Comparison of ENCODE assay signal across 10 cellular contexts in genomic region chr3:159762238-159762637, GRCh38.
A peak's percentile ranks its signal among the peaks of the same experiment; 100 is the strongest.
DNase-seq lines count a peak whose midpoint lies in the region; ATAC-seq and TF ChIP-seq lines count a peak whose summit lies in the region.
"Had no signal": no experiment of that assay in that cellular context is flagged by ENCODE, and none has a peak within 500 bp of the region (broad histone marks: within the 10 kb centered on the region; RNA-seq: fewer than 3 reads in every experiment).

No MANE protein-coding gene starts in this region.

- TF ChIP-seq POLR2A in Peyer's patch (IDR thresholded peaks at IDR 0.05) (no peak), gastrocnemius medialis (IDR thresholded peaks at IDR 0.05) (no peak)

- H3K4me3 ChIP-seq in GM23338 (peak overlapping the region; percentile 95), Peyer's patch (peak overlapping the region in 1 of 4 donors; percentile 73), gastrocnemius medialis (no peak overlapping the region)

- peaks cover 12% of the 10 kb centered on the region for H3K27me3 Mint-ChIP-seq in GM23338 (ENCODE audit: insufficient read depth, low read depth, poor library complexity)

- no peak overlapping the region for H2AFZ ChIP-seq in GM23338

- H3K9me3 ChIP-seq in Peyer's patch (no peaks in the 10 kb centered on the region), gastrocnemius medialis (no peaks in the 10 kb centered on the region)

- in situ Hi-C loops in gastrocnemius medialis (cut with MboI; ENCODE audit: low sequenced_read_pairs in 4 of 4), result no loop called here

- H3K36me3 Mint-ChIP-seq in GM23338 (ENCODE audit: low read depth), result 0 out of 3 replicates have a peak, but pooled peaks cover 2% of the 10 kb centered on the region
- H3K36me3 Mint-ChIP-seq: IgD-negative memory B cell had no signal

- peak; percentile 54 for DNase-seq in GM23338 (ENCODE audit: low spot score)
- no peak for DNase-seq in Peyer's patch
- peak; percentile 40 to 66 for DNase-seq in foreskin keratinocyte
- no peak for DNase-seq in gastrocnemius medialis
- no peak for DNase-seq in NCI-H748 (lab: John Stamatoyannopoulos, UW; ENCODE audit: unreplicated experiment)
- no peak for DNase-seq in MV-4-11 (lab: John Stamatoyannopoulos, UW)
- no peak for DNase-seq in stimulated activated CD4-positive, alpha-beta T cell treated with anti-CD3 and anti-CD28 coated beads, Interleukin-4, amount 100 ng/mL, for 1 hour
- DNase-seq: effector CD4-positive, alpha-beta T cell had no signal

- 0 out of 2 replicates have a peak, but pooled peaks cover 3% of the 10 kb centered on the region for H3F3A ChIP-seq in GM23338 (replicated peaks; ENCODE audit: low read depth)

- H3K4me1 ChIP-seq in GM23338 (ENCODE audit: insufficient read depth) (peaks cover 34% of the 10 kb centered on the region), Peyer's patch (peaks cover 0 to 33% (median 2%) of the 10 kb centered on the region in 4 donors), foreskin keratinocyte (peaks cover 31% of the 10 kb centered on the region), gastrocnemius medialis (peaks cover 16 to 27% of the 10 kb centered on the region in 2 donors)

- peaks cover 39% of the 10 kb centered on the region for H3K4me1 Mint-ChIP-seq in GM23338

- no peaks in the 10 kb centered on the region; the same call in 1 of the 3 replicates for H3K9me3 Mint-ChIP-seq in GM23338

- H3K4me2 ChIP-seq in GM23338, result peak overlapping the region; percentile 97

- ATAC-seq in GM23338 (0 out of 3 replicates have a peak, but pooled peaks have one; percentile 1), foreskin keratinocyte (no peak), gastrocnemius medialis (no peak), HG03135 (IDR thresholded peaks at IDR 0.05; ENCODE audit: unreplicated experiment) (no peak)

- TF ChIP-seq CTCF in GM23338 (conservative IDR thresholded peaks at IDR 0.05; ENCODE audit: low read depth in 2 of 2) (peak in 1 of 2 experiments; percentile 28; a peak in 1 of 4 replicates), Peyer's patch (IDR thresholded peaks at IDR 0.05) (no peak), foreskin keratinocyte (conservative IDR thresholded peaks at IDR 0.05) (peak; percentile 28), gastrocnemius medialis (IDR thresholded peaks at IDR 0.05 in 4 of 5, conservative IDR thresholded peaks at IDR 0.05 in 1 of 5) (no peak)

- H3K36me3 ChIP-seq in GM23338 (ENCODE audit: insufficient read depth), result no peaks in the 10 kb centered on the region
- no peaks in the 10 kb centered on the region for H3K36me3 ChIP-seq in Peyer's patch
- H3K36me3 ChIP-seq in gastrocnemius medialis, result no peaks in the 10 kb centered on the region

- H4K20me1 ChIP-seq in GM23338 (replicated peaks; ENCODE audit: insufficient read depth), result peaks cover 8% of the 10 kb centered on the region

- H3K4me3 Mint-ChIP-seq in GM23338, result peak overlapping the region; percentile 93

- H3K27ac Mint-ChIP-seq in GM23338, result no peak overlapping the region
- H3K27ac Mint-ChIP-seq: IgD-negative memory B cell had no signal

- 0 out of 2 replicates have a peak, but pooled peaks cover 3% of the 10 kb centered on the region for H3K9me2 ChIP-seq in GM23338 (ENCODE audit: insufficient read depth)

- intact Hi-C loops in gastrocnemius medialis (cut with DNase I; ENCODE audit: low total_unique reads), result loop anchor here (1.0 kb wide), 1 partner anchor 43 kb away; no protein-coding TSS in a partner anchor

- H3K27me3 ChIP-seq in GM23338 (ENCODE audit: insufficient read depth) (peaks cover 10% of the 10 kb centered on the region; the same call in 1 of the 2 replicates), Peyer's patch (no peaks in the 10 kb centered on the region), foreskin keratinocyte (no peaks in the 10 kb centered on the region), gastrocnemius medialis (peaks cover 0 to 5% (median 0%) of the 10 kb centered on the region in 3 donors)

- no peak overlapping the region for H3K27ac ChIP-seq in GM23338 (ENCODE audit: low read depth)
- peak overlapping the region in 3 of 4 donors; percentile 17 to 95 (median 74) for H3K27ac ChIP-seq in Peyer's patch
- peak overlapping the region; percentile 56 for H3K27ac ChIP-seq in foreskin keratinocyte
- peak overlapping the region; percentile 80 to 87 (median 82) for H3K27ac ChIP-seq in gastrocnemius medialis

- H3K79me2 ChIP-seq in GM23338 (replicated peaks; ENCODE audit: insufficient read depth), result peaks cover 10% of the 10 kb centered on the region; the same call in 1 of the 2 replicates

TF ChIP-seq in GM23338, 12 proteins besides CTCF, POLR2A, EP300 and RAD21 (continues in another document):
- TF ChIP-seq JUNB (IDR thresholded peaks at IDR 0.05; ENCODE audit: unreplicated experiment) (no peak), STAT1 (IDR thresholded peaks at IDR 0.05; ENCODE audit: unreplicated experiment) (no peak), POLR2AphosphoS5 (IDR thresholded peaks at IDR 0.05; ENCODE audit: low read depth) (no peak), ZNF462 (CRISPR knock-in tag; IDR thresholded peaks at IDR 0.05) (no peak), ETS1 (IDR thresholded peaks at IDR 0.05) (no peak), NANOG (IDR thresholded peaks at IDR 0.05; ENCODE audit: borderline replicate concordance) (no peak)

Comparison
In these comparisons a context has a peak if more than half of its experiments do, and no peak if none do; other contexts are left out.
1. DNase-seq: peak in GM23338 (single experiment) and foreskin keratinocyte (2 of 2); none in Peyer's patch (0 of 3), gastrocnemius medialis (0 of 2), NCI-H748 (single experiment), MV-4-11 (single experiment) and stimulated activated CD4-positive, alpha-beta T cell treated with anti-CD3 and anti-CD28 coated beads, Interleukin-4, amount 100 ng/mL, for 1 hour (single experiment).